In genomic region chr9:89364664-89365531, GRCh38 we compare ENCODE assay signal across 16 cellular contexts. TPM values are rescaled to one million over a fixed set of nuclear protein-coding genes. Genes with fewer than 3 reads are reported as not detected.
A peak's percentile ranks its signal among the peaks of the same experiment; 100 is the strongest.
DNase-seq lines count a peak whose midpoint lies in the region; ATAC-seq and TF ChIP-seq lines count a peak whose summit lies in the region.
"Had no signal": no experiment of that assay in that cellular context is flagged by ENCODE, and none has a peak within 500 bp of the region (broad histone marks: within the 10 kb centered on the region; RNA-seq: fewer than 3 reads in every experiment).

No MANE protein-coding gene starts in this region.

- no peaks in the 10 kb centered on the region for H3K27me3 Mint-ChIP-seq in T-cell
- no peaks in the 10 kb centered on the region for H3K27me3 Mint-ChIP-seq in effector memory CD8-positive, alpha-beta T cell

- intact Hi-C loops in left lung (cut with DNase I) = no loop called here
- intact Hi-C loops in upper lobe of right lung (cut with DNase I) = no loop called here

- CTCF ChIA-PET in T-cell (lab: Charles Lee) = no interaction called here

- H3K9me3 Mint-ChIP-seq in T-cell = no peaks in the 10 kb centered on the region
- no peaks in the 10 kb centered on the region for H3K9me3 Mint-ChIP-seq in effector memory CD8-positive, alpha-beta T cell

- no peak overlapping the region for H3K4me3 ChIP-seq in left lung
- no peak overlapping the region for H3K4me3 ChIP-seq in upper lobe of right lung
- H3K4me3 ChIP-seq: pancreas, SJSA1 had no signal

- H3K27me3 ChIP-seq in left lung (no peaks in the 10 kb centered on the region), upper lobe of right lung (no peaks in the 10 kb centered on the region)
- H3K27me3 ChIP-seq: pancreas, SJSA1 had no signal

- POLR2A ChIA-PET in T-cell (lab: Charles Lee) = no interaction called here

- no peak overlapping the region for H3K27ac ChIP-seq in left lung
- no peak overlapping the region for H3K27ac ChIP-seq in upper lobe of right lung
- H3K27ac ChIP-seq: HL-60, KMS-11, pancreas, SJSA1 had no signal

- H3K9me3 ChIP-seq in left lung (no peaks in the 10 kb centered on the region), upper lobe of right lung (no peaks in the 10 kb centered on the region)
- H3K9me3 ChIP-seq: pancreas, SJSA1 had no signal

- H3K27ac Mint-ChIP-seq in T-cell = peak overlapping the region; percentile 34 to 63
- H3K27ac Mint-ChIP-seq in effector memory CD8-positive, alpha-beta T cell = peak overlapping the region in 1 of 2 donors; percentile 85

- peaks cover 0 to 43% of the 10 kb centered on the region in 2 donors for H3K36me3 ChIP-seq in left lung
- H3K36me3 ChIP-seq in upper lobe of right lung = peaks cover 28% of the 10 kb centered on the region

- DNase-seq in activated effector memory CD4-positive, alpha-beta T cell treated with anti-CD3 and anti-CD28 coated beads, Interleukin-2, amount 50 U/mL, for 16 hours = peak; percentile 58
- no peak for DNase-seq in activated effector memory CD4-positive, alpha-beta T cell treated with Interleukin-2 at 50 U/mL for 16 hours
- peak in 1 of 34 experiments; percentile 10 for DNase-seq in T-cell
- DNase-seq in left lung = peak in 1 of 2 donors; percentile 29
- peak; percentile 55 for DNase-seq in upper lobe of right lung
- DNase-seq in effector memory CD8-positive, alpha-beta T cell = no peak
- no peak for DNase-seq in stimulated activated CD4-positive, alpha-beta T cell treated with anti-CD3 and anti-CD28 coated beads, Interleukin-4, amount 100 ng/mL, for 24 hours
- DNase-seq in NCI-H1436 (lab: John Stamatoyannopoulos, UW) = no peak
- DNase-seq: hippocampal formation; NCI-H226; small intestine; stimulated activated naive CD4-positive, alpha-beta T cell treated with Interleukin-2 at 50 U/mL for 16 hours had no signal

- no peak for TF ChIP-seq CTCF in left lung (IDR thresholded peaks at IDR 0.05)
- TF ChIP-seq CTCF in upper lobe of right lung (IDR thresholded peaks at IDR 0.05) = no peak

- H3K36me3 Mint-ChIP-seq in T-cell = peaks cover 30% of the 10 kb centered on the region
- H3K36me3 Mint-ChIP-seq in effector memory CD8-positive, alpha-beta T cell (ENCODE audit: insufficient read depth) = peaks cover 41% of the 10 kb centered on the region

- ATAC-seq in T-cell (replicated peaks in 1 of 4) (peak in 1 of 4 experiments; percentile 6), left lung (peak; percentile 27), upper lobe of right lung (peak; percentile 8)
- ATAC-seq in effector memory CD8-positive, alpha-beta T cell (replicated peaks) = no peak

- H3K4me1 ChIP-seq in left lung (peaks cover 0 to 3% of the 10 kb centered on the region in 2 donors), upper lobe of right lung (peaks cover 7% of the 10 kb centered on the region)
- H3K4me1 ChIP-seq: pancreas had no signal

- peaks cover 8 to 15% (median 9%) of the 10 kb centered on the region in 3 donors for H3K4me1 Mint-ChIP-seq in T-cell
- peaks cover 6 to 11% of the 10 kb centered on the region in 2 donors for H3K4me1 Mint-ChIP-seq in effector memory CD8-positive, alpha-beta T cell (ENCODE audit: low read depth in 2 of 2)

- H3K4me3 Mint-ChIP-seq in T-cell = no peak overlapping the region
- H3K4me3 Mint-ChIP-seq in effector memory CD8-positive, alpha-beta T cell = no peak overlapping the region

RNA-seq across cellular contexts. Expression of gene SECISBP2, which starts 46.6 kb away (rescaled TPM):
- total RNA-seq in T-cell (100 to 1,000 TPM in 2 of 5 donors, 10 to 100 TPM in 3; 78.8 to 132 (median 87.5) TPM), left lung (10 to 100 TPM; 31.4 to 51.0 TPM), upper lobe of right lung (58.0 TPM)

RNA-seq across cellular contexts. Expression of gene CKS2, which starts 53.9 kb away (rescaled TPM):
- total RNA-seq in T-cell = 10 to 100 TPM in 1 of 5 donors, 1 to 10 TPM in 4; 8.6 to 13.1 (median 9.2) TPM
- total RNA-seq in left lung = 100 to 1,000 TPM in 1 of 2 donors, 10 to 100 TPM in 1; 43.1 to 110 TPM
- total RNA-seq in upper lobe of right lung = 15.0 TPM

Comparison
In these comparisons a context has a peak if more than half of its experiments do, and no peak if none do; other contexts are left out.
1. DNase-seq: peak in activated effector memory CD4-positive, alpha-beta T cell treated with anti-CD3 and anti-CD28 coated beads, Interleukin-2, amount 50 U/mL, for 16 hours (single experiment) and upper lobe of right lung (single experiment); none in activated effector memory CD4-positive, alpha-beta T cell treated with Interleukin-2 at 50 U/mL for 16 hours (single experiment), effector memory CD8-positive, alpha-beta T cell (0 of 3), stimulated activated CD4-positive, alpha-beta T cell treated with anti-CD3 and anti-CD28 coated beads, Interleukin-4, amount 100 ng/mL, for 24 hours (single experiment) and NCI-H1436 (single experiment).